Comparison of ENCODE assay signal across 24 cellular contexts in the genomic region with DNA sequence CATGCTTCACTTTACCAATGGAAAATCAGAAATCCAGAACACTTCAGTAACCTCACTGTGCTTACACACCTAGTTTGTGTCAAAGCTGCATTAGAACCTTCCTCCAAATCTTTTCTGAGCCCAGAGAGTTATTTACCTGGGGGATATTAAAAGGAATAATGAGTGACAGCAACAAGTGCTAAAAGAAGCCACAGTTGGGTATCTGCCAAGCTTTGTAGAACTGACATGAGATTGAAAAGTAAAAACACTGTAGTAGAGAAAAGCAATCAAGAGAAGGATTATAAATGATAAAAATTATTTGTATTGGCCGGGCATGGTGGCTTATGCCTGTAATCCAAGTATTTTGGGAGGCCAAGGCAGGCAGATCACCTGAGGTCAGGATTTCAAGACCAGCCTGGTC.
"Had no signal": no experiment of that assay in that cellular context is flagged by ENCODE, and none has a peak within 500 bp of the region (broad histone marks: within the 10 kb centered on the region; RNA-seq: fewer than 3 reads in every experiment).

No MANE protein-coding gene starts in this region.

- H3K4me1 ChIP-seq: lower lobe of right lung, pancreas, prostate gland, suprapubic skin, upper lobe of right lung had no signal

- H3K9me3 ChIP-seq: left lung, lower lobe of right lung, pancreas, prostate gland, right lobe of liver, spleen, suprapubic skin, thoracic aorta, tibial artery, upper lobe of right lung had no signal

- H3K27ac ChIP-seq: left lung, lower lobe of right lung, pancreas, prostate gland, right lobe of liver, spleen, suprapubic skin, thoracic aorta, tibial artery, upper lobe of right lung had no signal

- DNase-seq: hypothalamus; immature natural killer cell; kidney; left colon; left lung; lower lobe of right lung; mammary epithelial cell; mesendoderm; naive thymus-derived CD4-positive, alpha-beta T cell; pancreas; posterior cingulate gyrus; right lobe of liver; small intestine; spleen; stimulated activated CD4-positive, alpha-beta T cell treated with anti-CD3 and anti-CD28 coated beads, Interleukin-4, amount 100 ng/mL, for 24 hours; stimulated activated naive CD4-positive, alpha-beta T cell; tibial artery; trophoblast cell; upper lobe of right lung had no signal

- H3K27me3 ChIP-seq: left lung, pancreas, right lobe of liver, spleen, suprapubic skin, tibial artery, upper lobe of right lung had no signal

- H3K36me3 ChIP-seq: left lung, lower lobe of right lung, pancreas, prostate gland, right lobe of liver, spleen, suprapubic skin, thoracic aorta, tibial artery, upper lobe of right lung had no signal

- ATAC-seq: left colon; left lung; lower lobe of right lung; naive thymus-derived CD4-positive, alpha-beta T cell; natural killer cell treated with Interleukin-12 subunit alpha and Interleukin-12 subunit beta and Interleukin-15 and Interleukin-18, amount 100 ng/mL, for 72 hours; pancreas; right lobe of liver; stimulated activated effector memory CD8-positive, alpha-beta T cell treated with anti-CD3 and anti-CD28 coated beads, Interleukin-12 subunit alpha, Interleukin-12 subunit beta, amount 100 ng/mL, for 72 hours; upper lobe of right lung had no signal

- H3K4me3 ChIP-seq: left lung, lower lobe of right lung, pancreas, prostate gland, right lobe of liver, spleen, suprapubic skin, thoracic aorta, tibial artery, upper lobe of right lung had no signal
